Comparison of ENCODE assay signal across 28 cellular contexts in genomic region chr10:105339669-105340068, GRCh38.
"Had no signal": no experiment of that assay in that cellular context is flagged by ENCODE, and none has a peak within 500 bp of the region (broad histone marks: within the 10 kb centered on the region; RNA-seq: fewer than 3 reads in every experiment).

No MANE protein-coding gene starts in this region.

- ATAC-seq: effector memory CD8-positive, alpha-beta T cell; esophagus mucosa; foreskin keratinocyte; gastrocnemius medialis; gastroesophageal sphincter; heart left ventricle; heart right ventricle had no signal

- H3K27ac ChIP-seq: colonic mucosa, coronary artery, dorsolateral prefrontal cortex, epithelial cell of prostate, esophagus muscularis mucosa, esophagus squamous epithelium, foreskin keratinocyte, gastrocnemius medialis, gastroesophageal sphincter, heart left ventricle, heart right ventricle had no signal

- H3K4me1 ChIP-seq: colonic mucosa, esophagus muscularis mucosa, esophagus squamous epithelium, foreskin keratinocyte, gastrocnemius medialis, gastroesophageal sphincter, heart left ventricle, heart right ventricle had no signal

- H3K9me3 ChIP-seq: colonic mucosa, esophagus muscularis mucosa, esophagus squamous epithelium, gastrocnemius medialis, gastroesophageal sphincter, heart left ventricle, heart right ventricle had no signal

- H3K4me3 ChIP-seq: colonic mucosa, coronary artery, dorsolateral prefrontal cortex, esophagus muscularis mucosa, esophagus squamous epithelium, gastrocnemius medialis, gastroesophageal sphincter, heart left ventricle, heart right ventricle had no signal

- H3K27me3 ChIP-seq: colonic mucosa, dorsolateral prefrontal cortex, esophagus muscularis mucosa, esophagus squamous epithelium, foreskin keratinocyte, gastrocnemius medialis, gastroesophageal sphincter, heart left ventricle, heart right ventricle had no signal

- FAIRE-seq: colon, endometrium, endothelial cell of umbilical vein, frontal cortex had no signal

- H3K36me3 ChIP-seq: colonic mucosa, esophagus muscularis mucosa, esophagus squamous epithelium, gastrocnemius medialis, gastroesophageal sphincter, heart left ventricle, heart right ventricle had no signal

- DNase-seq: colonic mucosa; cortex of kidney; dermis blood vessel endothelial cell; dorsolateral prefrontal cortex; effector CD4-positive, alpha-beta T cell; effector CD8-positive, alpha-beta T cell; effector memory CD4-positive, alpha-beta T cell; effector memory CD8-positive, alpha-beta T cell; endodermal cell; erythroblast; esophagus squamous epithelium; foreskin fibroblast; foreskin keratinocyte; foreskin melanocyte; gastrocnemius medialis; glutamatergic neuron; head of caudate nucleus; heart left ventricle; heart right ventricle had no signal
